In the genomic region with DNA sequence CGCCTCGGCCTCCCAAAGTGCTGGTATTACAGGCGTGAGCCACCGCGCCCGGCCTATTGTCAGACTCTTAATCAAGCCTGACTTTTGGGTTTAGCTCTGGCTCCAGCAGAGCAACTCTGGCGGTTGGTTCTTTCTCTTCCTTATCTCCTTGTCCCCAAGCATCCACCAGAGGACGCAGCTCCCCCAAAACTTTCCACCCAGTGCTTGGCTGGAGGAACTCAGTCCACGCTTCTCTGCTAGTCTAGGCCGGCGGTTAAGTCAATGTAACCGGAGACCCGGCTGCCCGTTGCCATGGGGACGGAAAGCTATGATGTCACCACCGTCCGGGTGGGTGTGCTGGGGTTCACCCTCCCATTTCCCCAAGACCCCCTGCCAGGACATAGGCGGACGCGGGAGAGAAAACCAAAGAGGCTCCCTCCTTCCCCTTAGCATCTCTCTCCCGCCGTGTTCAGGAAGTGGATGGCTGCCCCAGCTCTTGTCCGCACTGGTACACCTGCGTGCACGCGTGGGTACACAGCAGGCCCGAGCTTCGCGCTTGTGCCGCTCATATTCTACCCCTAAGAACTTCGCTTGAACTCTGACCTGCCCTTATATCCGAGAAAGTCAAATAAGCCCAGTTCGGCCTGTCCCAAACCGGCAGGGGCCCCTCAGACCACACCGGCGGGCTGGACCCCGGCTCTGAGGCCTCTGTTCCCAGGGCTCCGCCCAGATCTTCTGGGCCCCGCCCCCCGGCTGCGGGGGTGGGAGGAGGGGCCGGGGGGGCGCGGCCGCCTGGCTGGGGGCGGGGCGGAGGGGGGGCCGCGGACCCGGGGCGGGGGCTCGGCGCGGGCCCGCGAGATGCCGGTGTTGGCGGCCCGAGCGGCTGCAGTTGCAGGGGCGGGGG, we compare ENCODE assay signal across 8 cellular contexts. TPM values are rescaled to one million over a fixed set of nuclear protein-coding genes. Genes with fewer than 3 reads are reported as not detected.
DNase-seq lines count a peak whose midpoint lies in the region; ATAC-seq lines count a peak whose summit lies in the region.

TSS of gene RND2 (plus strand) at position 825 of the 883 bp plus-strand sequence. CDS start 117 bp downstream, outside the sequence.

- peak within 1 kb of the TSS; percentile 86 for H3K9ac ChIP-seq in endocrine pancreas (ENCODE audit: control insufficient read depth, insufficient read depth, low read length)

- ATAC-seq in GM19023 (IDR thresholded peaks at IDR 0.05; ENCODE audit: unreplicated experiment) = no peak

- no peaks in the 10 kb centered on the region for H3K36me3 ChIP-seq in endocrine pancreas (ENCODE audit: control insufficient read depth, insufficient read depth, low read length)

- peak within 1 kb of the TSS; percentile 53 for H3K4me3 ChIP-seq in endocrine pancreas (ENCODE audit: control insufficient read depth, insufficient read depth, low read length)

- H3K27me3 ChIP-seq in endocrine pancreas (ENCODE audit: control insufficient read depth, insufficient read depth, low read length) = no peaks in the 10 kb centered on the region

- no peaks in the 10 kb centered on the region for H3K9me3 ChIP-seq in endocrine pancreas (ENCODE audit: control insufficient read depth, low read length)

- H3K4me1 ChIP-seq in endocrine pancreas (ENCODE audit: control insufficient read depth, insufficient read depth, low read length) = no peaks in the 10 kb centered on the region

- DNase-seq in Daoy (ENCODE audit: low read depth) (peak; percentile 87), HUDEP-2 (lab: John Stamatoyannopoulos, UW; ENCODE audit: unreplicated experiment in 76 of 76) (peak in 75 of 76 experiments; percentile 28 to 93 (median 77)), NOMO-1 treated with dmso at 0.1 percent for 144 hours (lab: John Stamatoyannopoulos, UW; ENCODE audit: unreplicated experiment) (peak; percentile 86), medulla oblongata (ENCODE audit: extremely low spot score) (peak; percentile 98)
- DNase-seq in activated CD8-positive, alpha-beta memory T cell treated with anti-CD3 and anti-CD28 coated beads, Interleukin-2, amount 50 U/mL, for 1 hour (ENCODE audit: extremely low read depth) = peak; percentile 62
- DNase-seq in stimulated activated CD4-positive, alpha-beta T cell treated with anti-CD3 and anti-CD28 coated beads, TNF-alpha, amount 100 ng/mL, for 24 hours (ENCODE audit: low read depth in 3 of 3) = peak; percentile 49 to 77 (median 60)

RNA-seq across cellular contexts. Expression of gene RND2, which starts in this region (rescaled TPM):
- 0.11 TPM in 1 of 2 replicates, not detected in the other for total RNA-seq in Daoy (2014; rRNA removed; shearing (Covaris generic))

Comparison
In these comparisons a context has a peak if more than half of its experiments do, and no peak if none do; other contexts are left out.
1. Peak in DNase-seq in Daoy; RNA of the gene not detected or under 1 TPM.